18 cellular contexts compared by ENCODE assay signal in genomic region chr1:162550925-162551324, GRCh38. TPM values are rescaled to one million over a fixed set of nuclear protein-coding genes. Genes with fewer than 3 reads are reported as not detected.
DNase-seq lines count a peak whose midpoint lies in the region; ATAC-seq, FAIRE-seq and TF ChIP-seq lines count a peak whose summit lies in the region.
"Had no signal": no experiment of that assay in that cellular context is flagged by ENCODE, and none has a peak within 500 bp of the region (broad histone marks: within the 10 kb centered on the region; RNA-seq: fewer than 3 reads in every experiment).

No MANE protein-coding gene starts in this region.

- no TSS peak for BruUV-seq in K562 (replicated peaks; lab: Mats Ljungman, UMichigan)

- H3K4me3 ChIP-seq in HEK293 (ENCODE audit: low read depth, low read length) (no peak overlapping the region), K562 (no peak overlapping the region), pancreas (no peak overlapping the region)
- H3K4me3 ChIP-seq: MG63, SK-N-MC had no signal

- no peak for TF ChIP-seq EP300 in K562 (IDR thresholded peaks at IDR 0.05; ENCODE audit: low read length)

- H2AFZ ChIP-seq in K562 (ENCODE audit: low read depth, low read length): peak overlapping the region; percentile 82

- H3K79me2 ChIP-seq in K562 (ENCODE audit: control insufficient read depth, insufficient read depth, low read length): no peaks in the 10 kb centered on the region

- H3K36me3 ChIP-seq in HEK293 (ENCODE audit: control insufficient read depth in 2 of 2, insufficient read depth in 1 of 2, low read length in 2 of 2) (no peaks in the 10 kb centered on the region), K562 (ENCODE audit: control insufficient read depth, insufficient read depth, low read length) (no peaks in the 10 kb centered on the region), pancreas (no peaks in the 10 kb centered on the region)
- H3K36me3 ChIP-seq: BE2C, MG63 had no signal

- CTCF ChIA-PET in HEK293 (lab: Yijun Ruan, JAX): no interaction called here
- CTCF ChIA-PET in K562 (lab: Yijun Ruan, JAX; ENCODE audit: low intra/inter-chr PET ratio): no interaction called here

- POLR2A ChIA-PET in HEK293 (lab: Yijun Ruan, JAX): no interaction called here
- POLR2A ChIA-PET in K562 (lab: Yijun Ruan, JAX): interaction anchor here (1.2 kb wide), 2 partner anchors 11 to 14 kb away, joined by 5 to 7 read pairs; partner anchors contain the start of gene UAP1

- intact Hi-C loops in K562 (cut with micrococcal nuclease) (no loop called here), pancreas (cut with DNase I) (no loop called here)

- peak; percentile 26 for ATAC-seq in K562
- peak; percentile 54 to 94 (median 84) for ATAC-seq in pancreas
- ATAC-seq in HG02642 (IDR thresholded peaks at IDR 0.05; ENCODE audit: poor library complexity, unreplicated experiment): no peak

- FAIRE-seq in K562 (lab: Jason Lieb, UNC): no peak
- FAIRE-seq in pancreas (lab: Jason Lieb, UNC): no peak

- no peaks in the 10 kb centered on the region for H4K20me1 ChIP-seq in K562 (replicated peaks; ENCODE audit: control insufficient read depth, insufficient read depth, low read length)

- H3K9me3 ChIP-seq in HEK293 (ENCODE audit: control insufficient read depth, insufficient read depth, low read depth, low read length) (no peaks in the 10 kb centered on the region), K562 (replicated peaks; ENCODE audit: control insufficient read depth, insufficient read depth, low read depth, low read length) (no peaks in the 10 kb centered on the region), pancreas (no peaks in the 10 kb centered on the region)
- H3K9me3 ChIP-seq: BE2C had no signal

- no peak overlapping the region for H3K27ac ChIP-seq in HEK293 (ENCODE audit: extremely low read depth, low read depth, low read length)
- H3K27ac ChIP-seq in K562 (ENCODE audit: extremely low read depth, low read depth, low read length): peak overlapping the region; percentile 17; the same call in 2 of the 3 replicates
- no peak overlapping the region for H3K27ac ChIP-seq in pancreas
- H3K27ac ChIP-seq: KMS-11, SK-N-MC had no signal

- H3K4me1 ChIP-seq in HEK293 (ENCODE audit: control insufficient read depth, insufficient read depth, low read length): no peaks in the 10 kb centered on the region
- peaks cover 5 to 21% of the 10 kb centered on the region in 2 experiments; a peak in 4 of 5 replicates for H3K4me1 ChIP-seq in K562 (replicated peaks in 1 of 2; ENCODE audit: control insufficient read depth in 2 of 2, insufficient read depth in 2 of 2, low read length in 2 of 2)
- no peaks in the 10 kb centered on the region for H3K4me1 ChIP-seq in pancreas
- H3K4me1 ChIP-seq: BE2C had no signal

- DNase-seq in NCI-H2029 (lab: John Stamatoyannopoulos, UW) (peak; percentile 9), NCI-H2029 treated with DMSO at 0.1 percent for 48 hours (lab: John Stamatoyannopoulos, UW) (no peak), K562 (ENCODE audit: extremely low read depth in 1 of 4, low spot score in 3 of 4) (no peak), pancreas (peak in 1 of 6 donors; percentile 34), NCI-H1105 (lab: John Stamatoyannopoulos, UW) (no peak), NCI-H1105 treated with DMSO at 0.1 percent for 48 hours (lab: John Stamatoyannopoulos, UW) (no peak)
- DNase-seq: BE2C; CD4-positive, alpha-beta T cell; MG63; NCI-H1092; NCI-H1694; NCI-H2107; NCI-H526; SHP77 had no signal

- H3K27me3 ChIP-seq in K562 (ENCODE audit: control insufficient read depth in 2 of 2, insufficient read depth in 2 of 2, low read length in 2 of 2) (no peaks in the 10 kb centered on the region), pancreas (no peaks in the 10 kb centered on the region)
- H3K27me3 ChIP-seq: BE2C, MG63 had no signal

- no peak for TF ChIP-seq RAD21 in K562 (CRISPR knock-in tag; conservative IDR thresholded peaks at IDR 0.05 in 1 of 2, IDR thresholded peaks at IDR 0.05 in 1 of 2)

- in situ Hi-C loops in K562 (cut with MboI): no loop called here

- 0 out of 4 replicates have a peak overlapping the region, but pooled peaks of 1 of the 2 experiments have one; percentile 0 for H3K9ac ChIP-seq in K562 (ENCODE audit: insufficient read depth in 1 of 2, low read depth in 2 of 2, low read length in 2 of 2)
- H3K9ac ChIP-seq: KMS-11 had no signal

- 20% methylated on average over 1 of the region's 1 CpG for WGBS in K562 (ENCODE audit: insufficient coverage, low coverage, missing lambda C conversion rate)
- WGBS in pancreas, 2 donors: 44 to 47% methylated on average over 1 of the region's 1 CpG

- TF ChIP-seq CTCF in HEK293 (tag by site-specific recombination; IDR thresholded peaks at IDR 0.05) (no peak), K562 (IDR thresholded peaks at IDR 0.05 in 2 of 3, conservative IDR thresholded peaks at IDR 0.05 in 1 of 3; ENCODE audit: insufficient read depth in 2 of 3, low read depth in 1 of 3, low read length in 3 of 3) (no peak), pancreas (IDR thresholded peaks at IDR 0.05) (no peak)

- no peak for TF ChIP-seq POLR2A in K562 (conservative IDR thresholded peaks at IDR 0.05)

- H3K4me2 ChIP-seq in K562 (ENCODE audit: insufficient read depth, low read length): 0 out of 2 replicates have a peak overlapping the region, but pooled peaks have one; percentile 2
- H3K4me2 ChIP-seq: KMS-11 had no signal

- H3K9me1 ChIP-seq in K562 (ENCODE audit: control insufficient read depth, insufficient read depth, low read length): no peaks in the 10 kb centered on the region

TF ChIP-seq in HEK293, 187 proteins besides CTCF, POLR2A, EP300 and RAD21 (continues in another document):
- TF ChIP-seq, protein P1, sequence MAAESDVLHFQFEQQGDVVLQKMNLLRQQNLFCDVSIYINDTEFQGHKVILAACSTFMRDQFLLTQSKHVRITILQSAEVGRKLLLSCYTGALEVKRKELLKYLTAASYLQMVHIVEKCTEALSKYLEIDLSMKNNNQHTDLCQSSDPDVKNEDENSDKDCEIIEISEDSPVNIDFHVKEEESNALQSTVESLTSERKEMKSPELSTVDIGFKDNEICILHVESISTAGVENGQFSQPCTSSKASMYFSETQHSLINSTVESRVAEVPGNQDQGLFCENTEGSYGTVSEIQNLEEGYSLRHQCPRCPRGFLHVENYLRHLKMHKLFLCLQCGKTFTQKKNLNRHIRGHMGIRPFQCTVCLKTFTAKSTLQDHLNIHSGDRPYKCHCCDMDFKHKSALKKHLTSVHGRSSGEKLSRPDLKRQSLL (tag by site-specific recombination; IDR thresholded peaks at IDR 0.05): no peak
- TF ChIP-seq WT1 (tag by site-specific recombination; IDR thresholded peaks at IDR 0.05): 0 out of 2 replicates have a peak, but pooled peaks have one; percentile 24

TF ChIP-seq in K562, 482 proteins besides CTCF, POLR2A, EP300 and RAD21 (continues in another document):
- TF ChIP-seq EP400 (IDR thresholded peaks at IDR 0.05): peak; percentile 14; the same call in 1 of the 2 replicates

RNA-seq across cellular contexts. Expression of gene UAP1, which starts 10.6 kb away (rescaled TPM):
- 118 and 292 TPM in 2 replicates for total RNA-seq in K562 (2011; cell fraction: chromatin; rRNA removed; ENCODE audit: low replicate concordance)
- 62.5 and 85.8 TPM in 2 replicates for total RNA-seq in K562 (2011; cell fraction: nucleolus; rRNA removed)
- total RNA-seq in K562 (2011; cell fraction: nucleoplasm; rRNA removed): 147 and 243 TPM in 2 replicates
- total RNA-seq in K562 (2014; rRNA removed): 191 and 213 TPM in 2 replicates
- total RNA-seq in K562 (2014; rRNA removed; fragmentation: Illumina TruSeq; extraction: Trizol): 317 and 372 TPM in 2 replicates
- total RNA-seq in K562 (2015; rRNA removed; fragmentation: Illumina TruSeq; extraction: Trizol): 188 TPM in 2 replicates
- total RNA-seq in K562 (2021): 216 and 222 TPM in 2 replicates
- polyA plus RNA-seq in K562 (2011; rRNA removed): 257 and 285 TPM in 2 replicates
- polyA plus RNA-seq in K562 (2011; cell fraction: cytosol; rRNA removed): 51.3 and 125 TPM in 2 replicates
- polyA plus RNA-seq in K562 (2011; cell fraction: nucleus; rRNA removed): 78.0 and 133 TPM in 2 replicates
- 78.7 and 150 TPM in 2 replicates for polyA plus RNA-seq in K562 (2012)
- 219 and 241 TPM in 2 replicates for polyA plus RNA-seq in K562 (2014; fragmentation: Illumina TruSeq; extraction: Trizol)
- 100 to 1,000 TPM; 182 to 189 TPM for polyA plus RNA-seq in K562 (2014; fragmentation: Nextera tagmentation; extraction: Ambion mirVana)
- 201 and 213 TPM in 2 replicates for polyA plus RNA-seq in K562 (2014; rRNA removed)
- 278 and 307 TPM in 2 replicates for polyA minus RNA-seq in K562 (2011; rRNA and poly(A)+ RNA removed)
- polyA minus RNA-seq in K562 (2011; cell fraction: cytosol; rRNA and poly(A)+ RNA removed): 95.7 and 265 TPM in 2 replicates
- polyA minus RNA-seq in K562 (2011; cell fraction: nucleus; rRNA and poly(A)+ RNA removed): 63.4 and 136 TPM in 2 replicates
- 10 to 100 TPM; 42.0 to 53.8 (median 47.5) TPM for total RNA-seq in pancreas
- polyA plus RNA-seq in pancreas: 10 to 100 TPM; 38.7 to 47.3 TPM

RNA-seq across cellular contexts. Expression of gene UHMK1, which starts 53.3 kb away (rescaled TPM):
- total RNA-seq in K562 (2011; cell fraction: chromatin; rRNA removed; ENCODE audit: low replicate concordance): 31.4 and 70.8 TPM in 2 replicates
- 18.7 and 21.8 TPM in 2 replicates for total RNA-seq in K562 (2011; cell fraction: nucleolus; rRNA removed)
- total RNA-seq in K562 (2011; cell fraction: nucleoplasm; rRNA removed): 46.7 and 75.7 TPM in 2 replicates
- 34.0 and 36.0 TPM in 2 replicates for total RNA-seq in K562 (2014; rRNA removed)
- 72.4 and 78.0 TPM in 2 replicates for total RNA-seq in K562 (2014; rRNA removed; fragmentation: Illumina TruSeq; extraction: Trizol)
- total RNA-seq in K562 (2015; rRNA removed; fragmentation: Illumina TruSeq; extraction: Trizol): 49.2 and 55.2 TPM in 2 replicates
- total RNA-seq in K562 (2021): 42.6 and 43.3 TPM in 2 replicates
- polyA plus RNA-seq in K562 (2011; rRNA removed): 63.6 and 71.0 TPM in 2 replicates
- 8.5 and 31.3 TPM in 2 replicates for polyA plus RNA-seq in K562 (2011; cell fraction: cytosol; rRNA removed)
- polyA plus RNA-seq in K562 (2011; cell fraction: nucleus; rRNA removed): 27.2 and 68.0 TPM in 2 replicates
- polyA plus RNA-seq in K562 (2012): 18.7 and 19.1 TPM in 2 replicates
- polyA plus RNA-seq in K562 (2014; fragmentation: Illumina TruSeq; extraction: Trizol): 32.9 and 38.3 TPM in 2 replicates
- 10 to 100 TPM; 13.1 to 20.5 TPM for polyA plus RNA-seq in K562 (2014; fragmentation: Nextera tagmentation; extraction: Ambion mirVana)
- 27.7 and 28.9 TPM in 2 replicates for polyA plus RNA-seq in K562 (2014; rRNA removed)
- 93.8 and 130 TPM in 2 replicates for polyA minus RNA-seq in K562 (2011; rRNA and poly(A)+ RNA removed)
- 46.0 and 46.8 TPM in 2 replicates for polyA minus RNA-seq in K562 (2011; cell fraction: cytosol; rRNA and poly(A)+ RNA removed)
- 33.4 and 86.7 TPM in 2 replicates for polyA minus RNA-seq in K562 (2011; cell fraction: nucleus; rRNA and poly(A)+ RNA removed)
- total RNA-seq in pancreas: 10 to 100 TPM in 4 of 6 donors, 1 to 10 TPM in 2; 8.5 to 19.0 (median 11.9) TPM
- 1 to 10 TPM; 4.3 to 9.1 TPM for polyA plus RNA-seq in pancreas
